In genomic region chr5:17431272-17432050, GRCh38 we compare ENCODE assay signal across 15 cellular contexts.
DNase-seq lines count a peak whose midpoint lies in the region; ATAC-seq, FAIRE-seq and TF ChIP-seq lines count a peak whose summit lies in the region.
"Had no signal": no experiment of that assay in that cellular context is flagged by ENCODE, and none has a peak within 500 bp of the region (broad histone marks: within the 10 kb centered on the region; RNA-seq: fewer than 3 reads in every experiment).

No MANE protein-coding gene starts in this region.

- no peaks in the 10 kb centered on the region for H3K27me3 ChIP-seq in bronchial epithelial cell (ENCODE audit: control insufficient read depth, insufficient read depth, low read length)
- H3K27me3 ChIP-seq: BE2C had no signal

- no peak for TF ChIP-seq CTCF in bronchial epithelial cell (IDR thresholded peaks at IDR 0.05; ENCODE audit: insufficient read depth, low read length, severe bottlenecking)

- peak; percentile 30 for ATAC-seq in HG02870 (IDR thresholded peaks at IDR 0.05; ENCODE audit: unreplicated experiment)
- ATAC-seq in HG02884 (IDR thresholded peaks at IDR 0.05; ENCODE audit: unreplicated experiment) = no peak
- ATAC-seq in GM21528 (IDR thresholded peaks at IDR 0.05; ENCODE audit: low FRiP score, unreplicated experiment) = no peak
- ATAC-seq: A549 had no signal

- DNase-seq in M059J (ENCODE audit: low read depth) = peak; percentile 83
- peak; percentile 28 for DNase-seq in RPMI8226
- peak; percentile 17 for DNase-seq in bronchial epithelial cell (ENCODE audit: low read depth)
- no peak for DNase-seq in NOMO-1 (lab: John Stamatoyannopoulos, UW; ENCODE audit: unreplicated experiment in 2 of 2)
- no peak for DNase-seq in stimulated activated CD4-positive, alpha-beta T cell treated with anti-CD3 and anti-CD28 coated beads, Interleukin-4, amount 100 ng/mL, for 1 hour
- DNase-seq: BE2C, DMS79, EL, HCEC 1CT, HFFc6 had no signal

- FAIRE-seq in bronchial epithelial cell (lab: Jason Lieb, UNC) = no peak
- FAIRE-seq: A549, G401.6 had no signal

- no peak overlapping the region for H3K4me3 ChIP-seq in bronchial epithelial cell (ENCODE audit: low read depth, low read length)
- H3K4me3 ChIP-seq: A549 had no signal

- H3K36me3 ChIP-seq in bronchial epithelial cell (ENCODE audit: control insufficient read depth, insufficient read depth, low read length) = no peaks in the 10 kb centered on the region
- H3K36me3 ChIP-seq: BE2C had no signal

Comparison
In these comparisons a context has a peak if more than half of its experiments do, and no peak if none do; other contexts are left out.
1. DNase-seq: peak in M059J (single experiment), RPMI8226 (single experiment) and bronchial epithelial cell (single experiment); none in NOMO-1 (0 of 2) and stimulated activated CD4-positive, alpha-beta T cell treated with anti-CD3 and anti-CD28 coated beads, Interleukin-4, amount 100 ng/mL, for 1 hour (single experiment).